ENCODE assay signal across 20 cellular contexts in genomic region chr5:89011778-89012320, GRCh38.
A peak's percentile ranks its signal among the peaks of the same experiment; 100 is the strongest.
DNase-seq lines count a peak whose midpoint lies in the region; ATAC-seq and TF ChIP-seq lines count a peak whose summit lies in the region.
"Had no signal": no experiment of that assay in that cellular context is flagged by ENCODE, and none has a peak within 500 bp of the region (broad histone marks: within the 10 kb centered on the region; RNA-seq: fewer than 3 reads in every experiment).

No MANE protein-coding gene starts in this region.

- H3K9me3 ChIP-seq in neural cell (ENCODE audit: low read length) = no peaks in the 10 kb centered on the region
- no peaks in the 10 kb centered on the region for H3K9me3 ChIP-seq in osteoblast (ENCODE audit: low read depth, low read length)
- H3K9me3 ChIP-seq: A549 had no signal

- H3K79me2 ChIP-seq in GM23338 (replicated peaks; ENCODE audit: insufficient read depth) = no peaks in the 10 kb centered on the region
- H3K79me2 ChIP-seq in neural cell (replicated peaks; ENCODE audit: insufficient read depth, low read length) = no peaks in the 10 kb centered on the region
- H3K79me2 ChIP-seq in osteoblast (ENCODE audit: insufficient read depth, low read length) = no peaks in the 10 kb centered on the region

- H3K36me3 ChIP-seq in GM23338 (ENCODE audit: insufficient read depth) (no peaks in the 10 kb centered on the region), neural cell (ENCODE audit: insufficient read depth, low read length) (no peaks in the 10 kb centered on the region), osteoblast (ENCODE audit: insufficient read depth, low read length) (no peaks in the 10 kb centered on the region)

- CTCF ChIA-PET in MCF 10A (lab: Yijun Ruan, JAX) = interaction anchor here (0.7 kb wide), 1 partner anchor 932 kb away, joined by 3 read pairs; no protein-coding TSS in a partner anchor

- peaks cover 21% of the 10 kb centered on the region for H3K4me1 Mint-ChIP-seq in GM23338
- H3K4me1 Mint-ChIP-seq in MCF 10A (ENCODE audit: insufficient read depth, unreplicated experiment) = no peaks in the 10 kb centered on the region
- H3K4me1 Mint-ChIP-seq: CD4-positive, alpha-beta memory T cell had no signal

- peaks cover 2% of the 10 kb centered on the region for H3K27me3 Mint-ChIP-seq in GM23338 (ENCODE audit: insufficient read depth, low read depth, poor library complexity)
- peaks cover 12% of the 10 kb centered on the region for H3K27me3 Mint-ChIP-seq in MCF 10A (ENCODE audit: insufficient read depth, unreplicated experiment)
- H3K27me3 Mint-ChIP-seq: CD4-positive, alpha-beta memory T cell had no signal

- H3K27ac ChIP-seq in GM23338 (ENCODE audit: low read depth) (no peak overlapping the region), neural cell (ENCODE audit: low read length) (no peak overlapping the region), osteoblast (ENCODE audit: low read depth, low read length) (no peak overlapping the region)
- H3K27ac ChIP-seq: A549, GM23248 had no signal

- H3K27me3 ChIP-seq in GM23338 (ENCODE audit: insufficient read depth) = no peaks in the 10 kb centered on the region
- H3K27me3 ChIP-seq in neural cell (ENCODE audit: insufficient read depth, low read depth, low read length) = no peaks in the 10 kb centered on the region
- no peaks in the 10 kb centered on the region for H3K27me3 ChIP-seq in osteoblast (ENCODE audit: insufficient read depth, low read length)

- H3K4me1 ChIP-seq in GM23338 (ENCODE audit: insufficient read depth) = peaks cover 13% of the 10 kb centered on the region
- no peaks in the 10 kb centered on the region for H3K4me1 ChIP-seq in osteoblast (ENCODE audit: insufficient read depth, low read length)
- H3K4me1 ChIP-seq: A549 had no signal

- H3K9me3 Mint-ChIP-seq in GM23338 (no peaks in the 10 kb centered on the region), MCF 10A (ENCODE audit: unreplicated experiment) (no peaks in the 10 kb centered on the region)
- H3K9me3 Mint-ChIP-seq: H9, HFFc6 had no signal

- no peak for ATAC-seq in GM23338
- ATAC-seq: A549 had no signal

- H3K9me2 ChIP-seq in GM23338 (ENCODE audit: insufficient read depth) = no peaks in the 10 kb centered on the region
- H3K9me2 ChIP-seq in neural cell (ENCODE audit: insufficient read depth, low read length) = no peaks in the 10 kb centered on the region

- H4K20me1 ChIP-seq in GM23338 (replicated peaks; ENCODE audit: insufficient read depth) (no peaks in the 10 kb centered on the region), neural cell (ENCODE audit: insufficient read depth) (no peaks in the 10 kb centered on the region), osteoblast (ENCODE audit: insufficient read depth, low read length) (no peaks in the 10 kb centered on the region)

- TF ChIP-seq EP300 in neural cell (conservative IDR thresholded peaks at IDR 0.05; ENCODE audit: poor library complexity, severe bottlenecking) = peak; percentile 72

- H3K36me3 Mint-ChIP-seq in GM23338 (ENCODE audit: low read depth) (no peaks in the 10 kb centered on the region), MCF 10A (ENCODE audit: insufficient read depth, unreplicated experiment) (no peaks in the 10 kb centered on the region)
- H3K36me3 Mint-ChIP-seq: CD4-positive, alpha-beta memory T cell had no signal

- peak; percentile 5 for DNase-seq in NCI-H526 treated with DMSO at 0.1 percent for 48 hours (lab: John Stamatoyannopoulos, UW)
- no peak for DNase-seq in NCI-H526 (lab: John Stamatoyannopoulos, UW)
- DNase-seq in GM23338 (ENCODE audit: low spot score) = no peak
- DNase-seq in osteoblast (ENCODE audit: insufficient read length, low spot score, missing footprints) = peak; percentile 61
- DNase-seq in MCF 10A (ENCODE audit: unreplicated experiment) = no peak
- DNase-seq in occipital lobe (lab: John Stamatoyannopoulos, UW) = no peak
- DNase-seq in EL = no peak
- DNase-seq: 8988T; ACHN; C1 segment of cervical spinal cord; Calu3; CD4-positive, alpha-beta memory T cell; COR-L47; DMS53; DMS79 treated with DMSO at 0.1 percent for 48 hours; GM23248; H9; HFFc6 had no signal

- no peak for TF ChIP-seq RAD21 in neural cell (conservative IDR thresholded peaks at IDR 0.05)

- H3K9ac ChIP-seq in neural cell (ENCODE audit: low read length) = no peak overlapping the region
- H3K9ac ChIP-seq: GM23248 had no signal

- BruUV-seq in MCF 10A (replicated peaks; lab: Mats Ljungman, UMichigan) = no TSS peak

- TF ChIP-seq CTCF in GM23338 (conservative IDR thresholded peaks at IDR 0.05; ENCODE audit: low read depth in 2 of 2) (no peak), neural cell (IDR thresholded peaks at IDR 0.05; ENCODE audit: poor library complexity, severe bottlenecking) (no peak), osteoblast (IDR thresholded peaks at IDR 0.05; ENCODE audit: extremely low read depth, low read depth, low read length) (no peak), MCF 10A (IDR thresholded peaks at IDR 0.05; ENCODE audit: unreplicated experiment) (no peak)

- H3K4me3 ChIP-seq in GM23338 = no peak overlapping the region
- no peak overlapping the region for H3K4me3 ChIP-seq in neural cell (ENCODE audit: low read length)
- H3K4me3 ChIP-seq in osteoblast (ENCODE audit: insufficient read depth, low read length) = no peak overlapping the region
- H3K4me3 ChIP-seq: A549, GM23248 had no signal

- H2AFZ ChIP-seq in GM23338 (no peak overlapping the region), neural cell (ENCODE audit: low read depth, low read length) (no peak overlapping the region), osteoblast (ENCODE audit: low read length) (no peak overlapping the region)
- H2AFZ ChIP-seq: GM23248 had no signal

- POLR2A ChIA-PET in MCF 10A (lab: Yijun Ruan, JAX) = no interaction called here

- H3K4me2 ChIP-seq in GM23338 (no peak overlapping the region), neural cell (ENCODE audit: low read length) (no peak overlapping the region), osteoblast (ENCODE audit: insufficient read depth, low read length) (no peak overlapping the region)
- H3K4me2 ChIP-seq: A549 had no signal

- intact Hi-C loops in MCF 10A (cut with micrococcal nuclease) = no loop called here

- H3K4me3 Mint-ChIP-seq in GM23338 = no peak overlapping the region
- no peak overlapping the region for H3K4me3 Mint-ChIP-seq in MCF 10A (ENCODE audit: unreplicated experiment)
- H3K4me3 Mint-ChIP-seq: CD4-positive, alpha-beta memory T cell; H9; HFFc6 had no signal

- no peaks in the 10 kb centered on the region for H3F3A ChIP-seq in GM23338 (replicated peaks; ENCODE audit: low read depth)
- no peaks in the 10 kb centered on the region for H3F3A ChIP-seq in neural cell (ENCODE audit: insufficient read depth, low read length, poor library complexity, severe bottlenecking)

- peak overlapping the region; percentile 70; the same call in 1 of the 2 replicates for H3K27ac Mint-ChIP-seq in GM23338
- H3K27ac Mint-ChIP-seq in MCF 10A (ENCODE audit: low read depth, unreplicated experiment) = no peak overlapping the region
- H3K27ac Mint-ChIP-seq: CD4-positive, alpha-beta memory T cell; HFFc6 had no signal

TF ChIP-seq in GM23338, 12 proteins besides CTCF, POLR2A, EP300 and RAD21:
- TF ChIP-seq POLR2AphosphoS5 (IDR thresholded peaks at IDR 0.05; ENCODE audit: low read depth) (no peak), EZH2phosphoT487 (IDR thresholded peaks at IDR 0.05; ENCODE audit: unreplicated experiment) (no peak), NANOG (IDR thresholded peaks at IDR 0.05; ENCODE audit: borderline replicate concordance) (no peak)
- TF ChIP-seq, protein P1, sequence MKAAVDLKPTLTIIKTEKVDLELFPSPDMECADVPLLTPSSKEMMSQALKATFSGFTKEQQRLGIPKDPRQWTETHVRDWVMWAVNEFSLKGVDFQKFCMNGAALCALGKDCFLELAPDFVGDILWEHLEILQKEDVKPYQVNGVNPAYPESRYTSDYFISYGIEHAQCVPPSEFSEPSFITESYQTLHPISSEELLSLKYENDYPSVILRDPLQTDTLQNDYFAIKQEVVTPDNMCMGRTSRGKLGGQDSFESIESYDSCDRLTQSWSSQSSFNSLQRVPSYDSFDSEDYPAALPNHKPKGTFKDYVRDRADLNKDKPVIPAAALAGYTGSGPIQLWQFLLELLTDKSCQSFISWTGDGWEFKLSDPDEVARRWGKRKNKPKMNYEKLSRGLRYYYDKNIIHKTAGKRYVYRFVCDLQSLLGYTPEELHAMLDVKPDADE (IDR thresholded peaks at IDR 0.05) = no peak

TF ChIP-seq in neural cell, 6 proteins besides CTCF, POLR2A, EP300 and RAD21:
- TF ChIP-seq, protein P2, sequence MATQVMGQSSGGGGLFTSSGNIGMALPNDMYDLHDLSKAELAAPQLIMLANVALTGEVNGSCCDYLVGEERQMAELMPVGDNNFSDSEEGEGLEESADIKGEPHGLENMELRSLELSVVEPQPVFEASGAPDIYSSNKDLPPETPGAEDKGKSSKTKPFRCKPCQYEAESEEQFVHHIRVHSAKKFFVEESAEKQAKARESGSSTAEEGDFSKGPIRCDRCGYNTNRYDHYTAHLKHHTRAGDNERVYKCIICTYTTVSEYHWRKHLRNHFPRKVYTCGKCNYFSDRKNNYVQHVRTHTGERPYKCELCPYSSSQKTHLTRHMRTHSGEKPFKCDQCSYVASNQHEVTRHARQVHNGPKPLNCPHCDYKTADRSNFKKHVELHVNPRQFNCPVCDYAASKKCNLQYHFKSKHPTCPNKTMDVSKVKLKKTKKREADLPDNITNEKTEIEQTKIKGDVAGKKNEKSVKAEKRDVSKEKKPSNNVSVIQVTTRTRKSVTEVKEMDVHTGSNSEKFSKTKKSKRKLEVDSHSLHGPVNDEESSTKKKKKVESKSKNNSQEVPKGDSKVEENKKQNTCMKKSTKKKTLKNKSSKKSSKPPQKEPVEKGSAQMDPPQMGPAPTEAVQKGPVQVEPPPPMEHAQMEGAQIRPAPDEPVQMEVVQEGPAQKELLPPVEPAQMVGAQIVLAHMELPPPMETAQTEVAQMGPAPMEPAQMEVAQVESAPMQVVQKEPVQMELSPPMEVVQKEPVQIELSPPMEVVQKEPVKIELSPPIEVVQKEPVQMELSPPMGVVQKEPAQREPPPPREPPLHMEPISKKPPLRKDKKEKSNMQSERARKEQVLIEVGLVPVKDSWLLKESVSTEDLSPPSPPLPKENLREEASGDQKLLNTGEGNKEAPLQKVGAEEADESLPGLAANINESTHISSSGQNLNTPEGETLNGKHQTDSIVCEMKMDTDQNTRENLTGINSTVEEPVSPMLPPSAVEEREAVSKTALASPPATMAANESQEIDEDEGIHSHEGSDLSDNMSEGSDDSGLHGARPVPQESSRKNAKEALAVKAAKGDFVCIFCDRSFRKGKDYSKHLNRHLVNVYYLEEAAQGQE (IDR thresholded peaks at IDR 0.05; ENCODE audit: borderline replicate concordance) = peak; percentile 41
- TF ChIP-seq EZH2 (IDR thresholded peaks at IDR 0.05; ENCODE audit: borderline replicate concordance, insufficient read depth, low read length, poor library complexity, severe bottlenecking) = no peak
- TF ChIP-seq POLR2AphosphoS5 (IDR thresholded peaks at IDR 0.05) = peak; percentile 21
TF ChIP-seq in neural cell: peak in this region for 2.

Comparison
In these comparisons a context has a peak if more than half of its experiments do, and no peak if none do; other contexts are left out.
1. DNase-seq: peak in NCI-H526 treated with DMSO at 0.1 percent for 48 hours (single experiment) and osteoblast (single experiment); none in NCI-H526 (0 of 2), GM23338 (single experiment), MCF 10A (single experiment), occipital lobe (single experiment) and EL (single experiment).